In genomic region chr9:89315482-89315881, GRCh38 we compare ENCODE assay signal across 20 cellular contexts. TPM values are rescaled to one million over a fixed set of nuclear protein-coding genes. Genes with fewer than 3 reads are reported as not detected.
DNase-seq lines count a peak whose midpoint lies in the region; ATAC-seq and TF ChIP-seq lines count a peak whose summit lies in the region.
"Had no signal": no experiment of that assay in that cellular context is flagged by ENCODE, and none has a peak within 500 bp of the region (broad histone marks: within the 10 kb centered on the region; RNA-seq: fewer than 3 reads in every experiment).

No MANE protein-coding gene starts in this region.

- H3K27ac ChIP-seq in mesenchymal stem cell (ENCODE audit: low read length, poor library complexity, severe bottlenecking): no peak overlapping the region
- H3K27ac ChIP-seq: gastroesophageal sphincter, SJCRH30, transverse colon had no signal

- no peak overlapping the region for H3K4me3 Mint-ChIP-seq in activated CD4-positive, alpha-beta T cell treated with anti-CD3 and anti-CD28 coated beads, Interleukin-2, amount 10 ng/mL, durations not matched to agents 7 days and 5 days
- H3K4me3 Mint-ChIP-seq in activated CD4-positive, alpha-beta T cell treated with anti-CD3 and anti-CD28 coated beads for 36 hours: no peak overlapping the region
- H3K4me3 Mint-ChIP-seq in HFFc6: peak overlapping the region; percentile 90; the same call in 1 of the 2 replicates
- 0 out of 2 replicates have a peak overlapping the region, but pooled peaks have one; percentile 18 for H3K4me3 Mint-ChIP-seq in WTC11
- H3K4me3 Mint-ChIP-seq in immature natural killer cell: no peak overlapping the region

- no peak overlapping the region for H4K91ac ChIP-seq in mesenchymal stem cell (ENCODE audit: low read length)

- peaks cover 6% of the 10 kb centered on the region for H3K4me1 ChIP-seq in mesenchymal stem cell (ENCODE audit: control insufficient read depth, insufficient read depth, low read depth, low read length)

- H2BK15ac ChIP-seq in mesenchymal stem cell (ENCODE audit: low read depth, poor library complexity, severe bottlenecking): no peak overlapping the region

- peak overlapping the region; percentile 98 for H3K27ac Mint-ChIP-seq in activated CD4-positive, alpha-beta T cell treated with anti-CD3 and anti-CD28 coated beads, Interleukin-2, amount 10 ng/mL, durations not matched to agents 7 days and 5 days
- no peak overlapping the region for H3K27ac Mint-ChIP-seq in activated CD4-positive, alpha-beta T cell treated with anti-CD3 and anti-CD28 coated beads for 36 hours
- H3K27ac Mint-ChIP-seq in HFFc6: peak overlapping the region; percentile 99
- H3K27ac Mint-ChIP-seq in WTC11: no peak overlapping the region; the same call in 1 of the 2 replicates
- peak overlapping the region in 1 of 6 donors; percentile 49 for H3K27ac Mint-ChIP-seq in immature natural killer cell

- H3K79me1 ChIP-seq in mesenchymal stem cell (replicated peaks; ENCODE audit: low read length, poor library complexity, severe bottlenecking): peaks cover 8% of the 10 kb centered on the region

- no peak overlapping the region for H2AK5ac ChIP-seq in mesenchymal stem cell (ENCODE audit: low read length, severe bottlenecking)

- no peak overlapping the region for H2BK12ac ChIP-seq in mesenchymal stem cell (ENCODE audit: low read length in 2 of 2)

- H3K18ac ChIP-seq in mesenchymal stem cell (ENCODE audit: low read depth in 1 of 2, low read length in 2 of 2): no peak overlapping the region

- H3K9me3 ChIP-seq in mesenchymal stem cell (ENCODE audit: control insufficient read depth, low read length): no peaks in the 10 kb centered on the region
- H3K9me3 ChIP-seq: gastroesophageal sphincter, SJCRH30, transverse colon had no signal

- ATAC-seq in activated CD4-positive, alpha-beta T cell treated with anti-CD3 and anti-CD28 coated beads for 36 hours: no peak
- ATAC-seq in WTC11: no peak
- ATAC-seq: gastroesophageal sphincter, left lobe of liver had no signal

- H3K4me3 ChIP-seq in mesenchymal stem cell (ENCODE audit: insufficient read depth in 1 of 2, low read depth in 1 of 2, low read length in 2 of 2): no peak overlapping the region
- H3K4me3 ChIP-seq: gastroesophageal sphincter, SJCRH30, transverse colon had no signal

- no peak overlapping the region for H2BK120ac ChIP-seq in mesenchymal stem cell (ENCODE audit: low read depth, low read length)

- H3K14ac ChIP-seq in mesenchymal stem cell (ENCODE audit: low read length in 2 of 2): no peak overlapping the region

- peak overlapping the region; percentile 88 for H3K9ac ChIP-seq in mesenchymal stem cell (ENCODE audit: low read length)

- no peak overlapping the region for H3K4ac ChIP-seq in mesenchymal stem cell (ENCODE audit: low read depth in 1 of 2, low read length in 2 of 2)

- H3K27me3 Mint-ChIP-seq in activated CD4-positive, alpha-beta T cell treated with anti-CD3 and anti-CD28 coated beads, Interleukin-2, amount 10 ng/mL, durations not matched to agents 7 days and 5 days: no peaks in the 10 kb centered on the region
- no peaks in the 10 kb centered on the region for H3K27me3 Mint-ChIP-seq in activated CD4-positive, alpha-beta T cell treated with anti-CD3 and anti-CD28 coated beads for 36 hours
- H3K27me3 Mint-ChIP-seq in HFFc6 (ENCODE audit: insufficient read depth) (peaks cover 6% of the 10 kb centered on the region; the same call in 1 of the 2 replicates), WTC11 (ENCODE audit: low read depth) (no peaks in the 10 kb centered on the region; the same call in 1 of the 2 replicates), immature natural killer cell (ENCODE audit: low read depth in 3 of 3) (peaks cover 13 to 21% (median 16%) of the 10 kb centered on the region in 3 donors)

- no peak for DNase-seq in activated CD4-positive, alpha-beta T cell treated with anti-CD3 and anti-CD28 coated beads, Interleukin-2, amount 10 ng/mL, durations not matched to agents 7 days and 5 days
- no peak for DNase-seq in activated CD4-positive, alpha-beta T cell treated with anti-CD3 and anti-CD28 coated beads for 36 hours
- no peak for DNase-seq in HFFc6
- no peak for DNase-seq in WTC11 (ENCODE audit: low spot score)
- DNase-seq in mesenchymal stem cell: no peak
- no peak for DNase-seq in stimulated activated CD4-positive, alpha-beta T cell treated with anti-CD3 and anti-CD28 coated beads, Interleukin-4, amount 100 ng/mL, for 24 hours
- no peak for DNase-seq in hepatic stellate cell (ENCODE audit: low spot score)
- DNase-seq in immature natural killer cell: no peak
- DNase-seq: CD8-positive, alpha-beta memory T cell; DMS79 treated with DMSO at 0.1 percent for 48 hours; erythroblast; GM23248; NCI-H1048; NCI-H524; SJCRH30; stimulated activated naive CD4-positive, alpha-beta T cell; transverse colon had no signal

- TF ChIP-seq CTCF in HFFc6 (IDR thresholded peaks at IDR 0.05) (no peak), WTC11 (IDR thresholded peaks at IDR 0.05) (no peak)

- peaks cover 0 to 20% of the 10 kb centered on the region in 2 experiments for H3K36me3 ChIP-seq in mesenchymal stem cell (ENCODE audit: control insufficient read depth in 1 of 2, insufficient read depth in 2 of 2, low read depth in 1 of 2, low read length in 2 of 2)
- H3K36me3 ChIP-seq: gastroesophageal sphincter, transverse colon had no signal

- intact Hi-C loops in activated CD4-positive, alpha-beta T cell treated with anti-CD3 and anti-CD28 coated beads for 36 hours (cut with DNase I, micrococcal nuclease): loop anchor here (10.0 kb wide), 4 partner anchors 209 to 1341 kb away; partner anchors contain the start of gene CDK20 (in 1 of the 2)

- POLR2A ChIA-PET in activated CD4-positive, alpha-beta T cell treated with anti-CD3 and anti-CD28 coated beads, Interleukin-2, amount 10 ng/mL, durations not matched to agents 7 days and 5 days (lab: Charles Lee): no interaction called here
- POLR2A ChIA-PET in activated CD4-positive, alpha-beta T cell treated with anti-CD3 and anti-CD28 coated beads for 36 hours (lab: Charles Lee): no interaction called here
- POLR2A ChIA-PET in WTC11 (lab: Charles Lee): interaction anchor here (0.7 kb wide), 1 partner anchor 8 kb away, joined by 3 read pairs; no protein-coding TSS in a partner anchor

- H4K8ac ChIP-seq in mesenchymal stem cell (ENCODE audit: low read length): no peak overlapping the region

- CTCF ChIA-PET in activated CD4-positive, alpha-beta T cell treated with anti-CD3 and anti-CD28 coated beads, Interleukin-2, amount 10 ng/mL, durations not matched to agents 7 days and 5 days (lab: Charles Lee): no interaction called here
- CTCF ChIA-PET in activated CD4-positive, alpha-beta T cell treated with anti-CD3 and anti-CD28 coated beads for 36 hours (lab: Charles Lee): no interaction called here
- CTCF ChIA-PET in WTC11 (lab: Charles Lee): no interaction called here

- H2AFZ ChIP-seq in mesenchymal stem cell (ENCODE audit: low read depth, low read length): no peak overlapping the region
- H2AFZ ChIP-seq: GM23248 had no signal

- no peaks in the 10 kb centered on the region for H3K27me3 ChIP-seq in mesenchymal stem cell (ENCODE audit: control insufficient read depth in 1 of 2, insufficient read depth in 1 of 2, low read length in 2 of 2)
- H3K27me3 ChIP-seq: gastroesophageal sphincter, SJCRH30, transverse colon had no signal

- H3K36me3 Mint-ChIP-seq in activated CD4-positive, alpha-beta T cell treated with anti-CD3 and anti-CD28 coated beads, Interleukin-2, amount 10 ng/mL, durations not matched to agents 7 days and 5 days (ENCODE audit: low read depth): peaks cover 66% of the 10 kb centered on the region
- peaks cover 72% of the 10 kb centered on the region for H3K36me3 Mint-ChIP-seq in activated CD4-positive, alpha-beta T cell treated with anti-CD3 and anti-CD28 coated beads for 36 hours (ENCODE audit: low read depth)
- H3K36me3 Mint-ChIP-seq in HFFc6 (ENCODE audit: low read depth): peaks cover 40% of the 10 kb centered on the region
- H3K36me3 Mint-ChIP-seq in WTC11: peaks cover 68% of the 10 kb centered on the region
- H3K36me3 Mint-ChIP-seq in immature natural killer cell: no peaks in the 10 kb centered on the region
- H3K36me3 Mint-ChIP-seq: IgD-negative memory B cell had no signal

- H2BK5ac ChIP-seq in mesenchymal stem cell (ENCODE audit: low read depth, low read length, poor library complexity, severe bottlenecking): no peak overlapping the region

- H3K4me1 Mint-ChIP-seq in activated CD4-positive, alpha-beta T cell treated with anti-CD3 and anti-CD28 coated beads, Interleukin-2, amount 10 ng/mL, durations not matched to agents 7 days and 5 days: peaks cover 67% of the 10 kb centered on the region
- H3K4me1 Mint-ChIP-seq in activated CD4-positive, alpha-beta T cell treated with anti-CD3 and anti-CD28 coated beads for 36 hours: peaks cover 55% of the 10 kb centered on the region
- H3K4me1 Mint-ChIP-seq in HFFc6 (ENCODE audit: low read depth): peaks cover 59% of the 10 kb centered on the region
- peaks cover 50% of the 10 kb centered on the region for H3K4me1 Mint-ChIP-seq in WTC11
- H3K4me1 Mint-ChIP-seq in immature natural killer cell: peaks cover 42 to 77% of the 10 kb centered on the region in 2 donors

- H3K23ac ChIP-seq in mesenchymal stem cell (ENCODE audit: low read length in 2 of 2): no peak overlapping the region

- no peaks in the 10 kb centered on the region for H3K9me3 Mint-ChIP-seq in activated CD4-positive, alpha-beta T cell treated with anti-CD3 and anti-CD28 coated beads, Interleukin-2, amount 10 ng/mL, durations not matched to agents 7 days and 5 days
- H3K9me3 Mint-ChIP-seq in activated CD4-positive, alpha-beta T cell treated with anti-CD3 and anti-CD28 coated beads for 36 hours (ENCODE audit: low read depth): no peaks in the 10 kb centered on the region
- H3K9me3 Mint-ChIP-seq in HFFc6 (no peaks in the 10 kb centered on the region), WTC11 (no peaks in the 10 kb centered on the region), immature natural killer cell (no peaks in the 10 kb centered on the region)
- H3K9me3 Mint-ChIP-seq: IgD-negative memory B cell had no signal

- no peak overlapping the region for H3K4me2 ChIP-seq in mesenchymal stem cell (ENCODE audit: low read length, poor library complexity, severe bottlenecking)

RNA-seq across cellular contexts. Expression of gene SECISBP2, which starts 2.8 kb away (rescaled TPM):
- 10 to 100 TPM; 43.4 to 46.0 TPM for total RNA-seq in activated CD4-positive, alpha-beta T cell treated with anti-CD3 and anti-CD28 coated beads, Interleukin-2, amount 10 ng/mL, durations not matched to agents 7 days and 5 days
- total RNA-seq in activated CD4-positive, alpha-beta T cell treated with anti-CD3 and anti-CD28 coated beads for 36 hours: 10 to 100 TPM; 38.6 to 49.9 TPM
- 10 to 100 TPM; 13.8 to 20.3 (median 17.3) TPM for total RNA-seq in HFFc6 (2021; fragmentation: NEBNext Ultra II Directional; extraction: Animal tissue kit (Norgen Biotek cat#: 25700))
- 66.2 to 72.8 TPM (median 66.8 TPM) in 3 replicates for total RNA-seq in WTC11 (2021)
- polyA plus RNA-seq in mesenchymal stem cell (2013, experiment 1 of 2): 20.4 TPM
- 18.6 TPM for polyA plus RNA-seq in mesenchymal stem cell (2013, experiment 2 of 2)
- polyA plus RNA-seq in immature natural killer cell: 10 to 100 TPM in 1 of 3 donors, 1 to 10 TPM in 2; 3.9 to 16.4 (median 9.7) TPM

RNA-seq across cellular contexts. Expression of gene CKS2, which starts 4.5 kb away (rescaled TPM):
- total RNA-seq in activated CD4-positive, alpha-beta T cell treated with anti-CD3 and anti-CD28 coated beads, Interleukin-2, amount 10 ng/mL, durations not matched to agents 7 days and 5 days: 100 to 1,000 TPM; 170 to 206 TPM
- 100 to 1,000 TPM; 236 to 256 TPM for total RNA-seq in activated CD4-positive, alpha-beta T cell treated with anti-CD3 and anti-CD28 coated beads for 36 hours
- total RNA-seq in HFFc6 (2021; fragmentation: NEBNext Ultra II Directional; extraction: Animal tissue kit (Norgen Biotek cat#: 25700)): 100 to 1,000 TPM in 5 of 6 experiments, 10 to 100 TPM in 1; 65.7 to 135 (median 123) TPM
- total RNA-seq in WTC11 (2021): 299 to 319 TPM (median 313 TPM) in 3 replicates
- polyA plus RNA-seq in mesenchymal stem cell (2013, experiment 1 of 2): 74.4 TPM
- polyA plus RNA-seq in mesenchymal stem cell (2013, experiment 2 of 2): 72.6 TPM
- 10 to 100 TPM; 34.4 to 48.9 (median 45.9) TPM for polyA plus RNA-seq in immature natural killer cell

Comparison
In these comparisons a context has a peak if more than half of its experiments do, and no peak if none do; other contexts are left out.
1. H3K27ac Mint-ChIP-seq: peak in activated CD4-positive, alpha-beta T cell treated with anti-CD3 and anti-CD28 coated beads, Interleukin-2, amount 10 ng/mL, durations not matched to agents 7 days and 5 days (single experiment) and HFFc6 (single experiment); none in activated CD4-positive, alpha-beta T cell treated with anti-CD3 and anti-CD28 coated beads for 36 hours (single experiment) and WTC11 (single experiment).
2. H3K4me3 Mint-ChIP-seq: peak in HFFc6 (single experiment) and WTC11 (single experiment); none in activated CD4-positive, alpha-beta T cell treated with anti-CD3 and anti-CD28 coated beads, Interleukin-2, amount 10 ng/mL, durations not matched to agents 7 days and 5 days (single experiment), activated CD4-positive, alpha-beta T cell treated with anti-CD3 and anti-CD28 coated beads for 36 hours (single experiment) and immature natural killer cell (0 of 5).